ENCODE assay signal across 29 cellular contexts in the genomic region with DNA sequence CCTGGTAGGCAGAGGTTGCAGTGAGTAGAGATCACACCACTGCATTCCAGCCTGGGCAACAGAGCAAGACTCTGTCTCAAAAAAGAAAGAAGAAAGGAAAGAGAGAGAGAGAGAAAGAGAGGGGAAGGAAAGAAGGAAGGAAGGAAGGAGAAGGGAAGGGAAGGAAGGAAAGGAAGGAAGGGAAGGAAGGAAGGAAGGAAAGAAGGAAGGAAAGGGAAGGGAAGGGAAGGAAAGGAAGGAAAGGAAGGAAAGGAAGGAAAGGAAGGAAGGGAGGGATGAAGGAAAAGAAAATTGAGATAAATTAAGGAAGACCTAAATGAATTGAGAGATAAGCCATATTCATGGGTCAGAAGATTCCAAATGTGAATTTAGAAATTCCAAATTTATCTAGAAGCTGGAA.
"Had no signal": no experiment of that assay in that cellular context is flagged by ENCODE, and none has a peak within 500 bp of the region (broad histone marks: within the 10 kb centered on the region; RNA-seq: fewer than 3 reads in every experiment).

No MANE protein-coding gene starts in this region.

- ATAC-seq: naive thymus-derived CD8-positive, alpha-beta T cell; natural killer cell treated with Interleukin-12 subunit alpha and Interleukin-12 subunit beta and Interleukin-15 and Interleukin-18, amount 100 ng/mL, for 72 hours; psoas muscle; right cardiac atrium; sciatic nerve; stimulated activated memory B cell treated with anti-CD40 and anti-IgM and Interleukin-4, amounts not matched to agents 10 μg/mL and 1 μg/mL and 100 μg/mL, for 72 hours; stimulated activated naive CD8-positive, alpha-beta T cell treated with anti-CD3 and anti-CD28 coated beads, Interleukin-15, amount 100 ng/mL, for 72 hours; stimulated activated naive CD8-positive, alpha-beta T cell treated with anti-CD3 and anti-CD28 coated beads, Interleukin-15, Interleukin-2, amounts not matched to agents 100 U/mL and 50 U/mL, for 24 hours; upper lobe of right lung had no signal

- H3K27me3 ChIP-seq: neutrophil, ovary, suprapubic skin, testis, transverse colon, upper lobe of right lung had no signal

- H2AFZ ChIP-seq: parathyroid adenoma had no signal

- H3K4me3 ChIP-seq: ovary, psoas muscle, skin epidermis, smooth muscle cell, spleen, suprapubic skin, testis, tibial artery, transverse colon, upper lobe of right lung, uterus had no signal

- DNase-seq: naive thymus-derived CD8-positive, alpha-beta T cell; nephron progenitor cell; nucleus accumbens; ovary; psoas muscle; right cardiac atrium; spleen; stimulated activated CD4-positive, alpha-beta T cell treated with anti-CD3 and anti-CD28 coated beads, Interleukin-12 subunit alpha, Interleukin-12 subunit beta, amount 100 ng/mL, for 4 hours; stimulated activated CD4-positive, alpha-beta T cell treated with anti-CD3 and anti-CD28 coated beads, Interleukin-1b, Interleukin-23, amount 100 ng/mL, for 48 hours; stimulated activated CD4-positive, alpha-beta T cell treated with anti-CD3 and anti-CD28 coated beads, Interleukin-4, amount 100 ng/mL, for 1 hour; stimulated activated CD4-positive, alpha-beta T cell treated with anti-CD3 and anti-CD28 coated beads, Interleukin-4, amount 100 ng/mL, for 4 hours; stimulated activated CD8-positive, alpha-beta memory T cell treated with anti-CD3 and anti-CD28 coated beads, Interleukin-4, amount 100 ng/mL, for 48 hours; stimulated activated naive CD4-positive, alpha-beta T cell; stimulated activated naive CD8-positive, alpha-beta T cell treated with anti-CD3 and anti-CD28 coated beads, Interleukin-15, amount 100 ng/mL, for 72 hours; stimulated activated naive CD8-positive, alpha-beta T cell treated with anti-CD3 and anti-CD28 coated beads, Interleukin-15, Interleukin-2, amounts not matched to agents 100 U/mL and 50 U/mL, for 24 hours; substantia nigra; testis; transverse colon; upper lobe of right lung had no signal

- H3K4me1 ChIP-seq: parathyroid adenoma, psoas muscle, spleen, suprapubic skin, testis, tibial artery, transverse colon, upper lobe of right lung, uterus had no signal

- H3K9ac ChIP-seq: parathyroid adenoma had no signal

- H3K27ac ChIP-seq: neutrophil, ovary, parathyroid adenoma, psoas muscle, skin epidermis, spleen, suprapubic skin, testis, tibial artery, transverse colon, upper lobe of right lung, uterus had no signal

- H3K4me2 ChIP-seq: smooth muscle cell had no signal

- H3K79me2 ChIP-seq: parathyroid adenoma had no signal

- H3K36me3 ChIP-seq: neutrophil, ovary, spleen, suprapubic skin, tibial artery, transverse colon, upper lobe of right lung, uterus had no signal

- H3K9me3 ChIP-seq: neutrophil, ovary, psoas muscle, spleen, suprapubic skin, testis, tibial artery, transverse colon, upper lobe of right lung, uterus had no signal
